ENCODE assay signal across 1 cellular context in the genomic region with DNA sequence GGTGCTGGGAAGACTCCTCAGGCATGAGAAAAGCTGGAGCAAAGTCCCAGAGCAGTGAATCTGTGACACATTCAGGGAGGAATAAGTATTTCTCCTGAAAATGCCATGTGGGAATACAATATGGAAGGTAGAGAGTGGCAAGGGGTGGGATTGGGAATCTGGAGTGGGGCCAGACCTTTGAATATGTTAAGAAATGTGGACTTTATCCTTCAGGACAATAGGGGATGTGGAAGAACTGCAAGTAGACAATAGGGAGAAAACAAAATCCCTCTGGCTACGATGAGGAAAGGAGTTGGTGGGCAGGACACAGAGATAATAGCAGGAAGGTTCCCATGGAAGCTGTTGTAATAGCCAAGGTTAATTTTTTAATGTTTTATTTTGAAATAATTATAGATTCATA.
TF ChIP-seq lines count a peak whose summit lies in the region.

No MANE protein-coding gene starts in this region.

TF ChIP-seq in HepG2, 621 proteins besides CTCF, POLR2A, EP300 and RAD21 (continued from another document):
- TF ChIP-seq, protein P1, sequence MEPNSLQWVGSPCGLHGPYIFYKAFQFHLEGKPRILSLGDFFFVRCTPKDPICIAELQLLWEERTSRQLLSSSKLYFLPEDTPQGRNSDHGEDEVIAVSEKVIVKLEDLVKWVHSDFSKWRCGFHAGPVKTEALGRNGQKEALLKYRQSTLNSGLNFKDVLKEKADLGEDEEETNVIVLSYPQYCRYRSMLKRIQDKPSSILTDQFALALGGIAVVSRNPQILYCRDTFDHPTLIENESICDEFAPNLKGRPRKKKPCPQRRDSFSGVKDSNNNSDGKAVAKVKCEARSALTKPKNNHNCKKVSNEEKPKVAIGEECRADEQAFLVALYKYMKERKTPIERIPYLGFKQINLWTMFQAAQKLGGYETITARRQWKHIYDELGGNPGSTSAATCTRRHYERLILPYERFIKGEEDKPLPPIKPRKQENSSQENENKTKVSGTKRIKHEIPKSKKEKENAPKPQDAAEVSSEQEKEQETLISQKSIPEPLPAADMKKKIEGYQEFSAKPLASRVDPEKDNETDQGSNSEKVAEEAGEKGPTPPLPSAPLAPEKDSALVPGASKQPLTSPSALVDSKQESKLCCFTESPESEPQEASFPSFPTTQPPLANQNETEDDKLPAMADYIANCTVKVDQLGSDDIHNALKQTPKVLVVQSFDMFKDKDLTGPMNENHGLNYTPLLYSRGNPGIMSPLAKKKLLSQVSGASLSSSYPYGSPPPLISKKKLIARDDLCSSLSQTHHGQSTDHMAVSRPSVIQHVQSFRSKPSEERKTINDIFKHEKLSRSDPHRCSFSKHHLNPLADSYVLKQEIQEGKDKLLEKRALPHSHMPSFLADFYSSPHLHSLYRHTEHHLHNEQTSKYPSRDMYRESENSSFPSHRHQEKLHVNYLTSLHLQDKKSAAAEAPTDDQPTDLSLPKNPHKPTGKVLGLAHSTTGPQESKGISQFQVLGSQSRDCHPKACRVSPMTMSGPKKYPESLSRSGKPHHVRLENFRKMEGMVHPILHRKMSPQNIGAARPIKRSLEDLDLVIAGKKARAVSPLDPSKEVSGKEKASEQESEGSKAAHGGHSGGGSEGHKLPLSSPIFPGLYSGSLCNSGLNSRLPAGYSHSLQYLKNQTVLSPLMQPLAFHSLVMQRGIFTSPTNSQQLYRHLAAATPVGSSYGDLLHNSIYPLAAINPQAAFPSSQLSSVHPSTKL (CRISPR knock-in tag; IDR thresholded peaks at IDR 0.05), result 0 out of 2 replicates have a peak, but pooled peaks have one; percentile 16
- TF ChIP-seq, protein P2, sequence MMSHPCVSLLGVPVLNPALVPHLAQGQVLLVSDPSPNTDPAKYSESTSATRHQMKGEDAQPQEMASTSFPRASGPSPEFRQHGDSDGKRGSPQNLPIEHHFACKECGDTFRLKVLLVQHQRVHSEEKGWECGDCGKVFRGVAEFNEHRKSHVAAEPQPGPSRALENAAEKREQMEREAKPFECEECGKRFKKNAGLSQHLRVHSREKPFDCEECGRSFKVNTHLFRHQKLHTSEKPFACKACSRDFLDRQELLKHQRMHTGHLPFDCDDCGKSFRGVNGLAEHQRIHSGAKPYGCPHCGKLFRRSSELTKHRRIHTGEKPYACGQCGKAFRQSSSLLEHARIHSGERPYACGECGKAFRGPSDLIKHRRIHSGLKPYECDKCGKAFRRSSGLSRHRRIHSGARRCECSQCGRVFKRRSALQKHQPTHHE (CRISPR knock-in tag; IDR thresholded peaks at IDR 0.05; ENCODE audit: borderline replicate concordance), result no peak
- TF ChIP-seq SOX13 (IDR thresholded peaks at IDR 0.05) (peak; percentile 87), SOX13 (CRISPR knock-in tag; conservative IDR thresholded peaks at IDR 0.05 in 1 of 2, IDR thresholded peaks at IDR 0.05 in 1 of 2) (peak in 1 of 2 experiments; percentile 93; a peak in 2 of 4 replicates), ZNF646 (CRISPR knock-in tag; IDR thresholded peaks at IDR 0.05) (no peak), TCF7 (IDR thresholded peaks at IDR 0.05; ENCODE audit: low read depth) (no peak), KDM2A (CRISPR knock-in tag; IDR thresholded peaks at IDR 0.05; ENCODE audit: borderline replicate concordance, low read depth) (no peak), BHLHE40 (IDR thresholded peaks at IDR 0.05; ENCODE audit: low read length) (no peak)
TF ChIP-seq in HepG2: peak in this region for 6.
